ENCODE assay signal across 19 cellular contexts in the genomic region with DNA sequence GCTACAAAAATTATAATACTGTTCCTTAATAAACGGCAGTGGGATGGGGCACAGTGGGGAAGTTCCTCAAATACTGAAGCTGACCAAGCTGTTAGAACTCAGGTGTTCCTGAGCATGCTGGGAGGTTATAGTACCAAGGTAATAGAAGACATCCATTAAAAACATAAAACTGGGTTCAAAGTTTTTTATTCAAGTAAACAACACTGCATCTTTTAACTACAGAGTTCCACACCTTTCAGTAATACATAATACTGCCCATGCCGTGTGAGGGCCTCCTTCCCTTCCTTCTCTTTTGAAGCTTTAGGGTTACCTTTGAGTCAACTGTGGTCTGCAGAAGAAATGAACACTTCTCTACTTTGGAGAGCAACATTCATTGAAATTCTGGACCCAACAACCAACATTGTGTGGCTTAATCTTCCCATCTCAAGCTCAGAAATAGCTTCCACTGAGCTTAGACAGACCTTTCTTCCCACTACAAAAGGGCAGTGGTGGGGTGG. TPM values are rescaled to one million over a fixed set of nuclear protein-coding genes. Genes with fewer than 3 reads are reported as not detected.
DNase-seq lines count a peak whose midpoint lies in the region; ATAC-seq and TF ChIP-seq lines count a peak whose summit lies in the region.
"Had no signal": no experiment of that assay in that cellular context is flagged by ENCODE, and none has a peak within 500 bp of the region (broad histone marks: within the 10 kb centered on the region; RNA-seq: fewer than 3 reads in every experiment).

No MANE protein-coding gene starts in this region.

- H3K4me3 ChIP-seq in SU-DHL-6 (ENCODE audit: insufficient read depth, low read length, poor library complexity, severe bottlenecking), result no peak overlapping the region
- H3K4me3 ChIP-seq: dorsolateral prefrontal cortex, GM12878, lung, upper lobe of right lung had no signal

- H3F3A ChIP-seq in SU-DHL-6 (ENCODE audit: insufficient read depth), result peaks cover 6% of the 10 kb centered on the region; the same call in 1 of the 2 replicates

- H3K27ac ChIP-seq in SU-DHL-6 (ENCODE audit: low read depth, low read length), result peak overlapping the region; percentile 25
- H3K27ac ChIP-seq: upper lobe of right lung had no signal

- no peaks in the 10 kb centered on the region for H3K27me3 ChIP-seq in SU-DHL-6 (ENCODE audit: low read length)
- H3K27me3 ChIP-seq: BE2C, dorsolateral prefrontal cortex, upper lobe of right lung had no signal

- no peak overlapping the region for H3K4me3 Mint-ChIP-seq in activated naive CD4-positive, alpha-beta T cell treated with anti-CD3 and anti-CD28 coated beads, Interleukin-2, amount 10 ng/mL, durations not matched to agents 7 days and 5 days
- H3K4me3 Mint-ChIP-seq in activated naive CD8-positive, alpha-beta T cell treated with anti-CD3 and anti-CD28 coated beads, Interleukin-2, amount 10 ng/mL, durations not matched to agents 7 days and 5 days, result peak overlapping the region; percentile 47
- peak overlapping the region; percentile 47 to 61 for H3K4me3 Mint-ChIP-seq in stimulated activated naive CD8-positive, alpha-beta T cell treated with anti-CD3 and anti-CD28 coated beads, Interleukin-15, amount 100 ng/mL, for 72 hours
- H3K4me3 Mint-ChIP-seq in activated CD4-positive, alpha-beta T cell treated with anti-CD3 and anti-CD28 coated beads, Interleukin-2, amount 10 ng/mL, durations not matched to agents 7 days and 5 days, result no peak overlapping the region

- ATAC-seq in activated naive CD8-positive, alpha-beta T cell treated with anti-CD3 and anti-CD28 coated beads, Interleukin-2, amount 10 ng/mL, durations not matched to agents 7 days and 5 days (ENCODE audit: low read depth), result peak; percentile 40
- ATAC-seq in stimulated activated naive CD8-positive, alpha-beta T cell treated with anti-CD3 and anti-CD28 coated beads, Interleukin-15, amount 100 ng/mL, for 72 hours, result peak; percentile 65
- ATAC-seq: GM12878, upper lobe of right lung had no signal

- H3K9me3 Mint-ChIP-seq in activated naive CD4-positive, alpha-beta T cell treated with anti-CD3 and anti-CD28 coated beads, Interleukin-2, amount 10 ng/mL, durations not matched to agents 7 days and 5 days, result no peaks in the 10 kb centered on the region
- no peaks in the 10 kb centered on the region for H3K9me3 Mint-ChIP-seq in activated naive CD8-positive, alpha-beta T cell treated with anti-CD3 and anti-CD28 coated beads, Interleukin-2, amount 10 ng/mL, durations not matched to agents 7 days and 5 days
- H3K9me3 Mint-ChIP-seq in stimulated activated naive CD8-positive, alpha-beta T cell treated with anti-CD3 and anti-CD28 coated beads, Interleukin-15, amount 100 ng/mL, for 72 hours, result peaks cover 0 to 5% of the 10 kb centered on the region in 2 donors
- peaks cover 9% of the 10 kb centered on the region for H3K9me3 Mint-ChIP-seq in activated CD4-positive, alpha-beta T cell treated with anti-CD3 and anti-CD28 coated beads, Interleukin-2, amount 10 ng/mL, durations not matched to agents 7 days and 5 days

- H3K79me2 ChIP-seq in SU-DHL-6 (ENCODE audit: insufficient read depth, low read length), result peaks cover 99% of the 10 kb centered on the region

- POLR2A ChIA-PET in activated naive CD8-positive, alpha-beta T cell treated with anti-CD3 and anti-CD28 coated beads, Interleukin-2, amount 10 ng/mL, durations not matched to agents 7 days and 5 days (lab: Charles Lee), result interaction anchor here (0.6 to 4.9 kb wide), 6 partner anchors 19 to 600 kb away, joined by 3 to 30 read pairs (median 8); partner anchors contain the start of gene SERINC5
- POLR2A ChIA-PET in activated CD4-positive, alpha-beta T cell treated with anti-CD3 and anti-CD28 coated beads, Interleukin-2, amount 10 ng/mL, durations not matched to agents 7 days and 5 days (lab: Charles Lee), result no interaction called here

- no peak overlapping the region; the same call in 1 of the 2 replicates for H3K9ac ChIP-seq in SU-DHL-6 (ENCODE audit: low read length)

- H3K4me1 Mint-ChIP-seq in activated naive CD4-positive, alpha-beta T cell treated with anti-CD3 and anti-CD28 coated beads, Interleukin-2, amount 10 ng/mL, durations not matched to agents 7 days and 5 days, result peaks cover 91% of the 10 kb centered on the region
- H3K4me1 Mint-ChIP-seq in activated naive CD8-positive, alpha-beta T cell treated with anti-CD3 and anti-CD28 coated beads, Interleukin-2, amount 10 ng/mL, durations not matched to agents 7 days and 5 days, result peaks cover 74% of the 10 kb centered on the region
- peaks cover 100% of the 10 kb centered on the region for H3K4me1 Mint-ChIP-seq in stimulated activated naive CD8-positive, alpha-beta T cell treated with anti-CD3 and anti-CD28 coated beads, Interleukin-15, amount 100 ng/mL, for 72 hours
- peaks cover 77% of the 10 kb centered on the region for H3K4me1 Mint-ChIP-seq in activated CD4-positive, alpha-beta T cell treated with anti-CD3 and anti-CD28 coated beads, Interleukin-2, amount 10 ng/mL, durations not matched to agents 7 days and 5 days

- peaks cover 9% of the 10 kb centered on the region; the same call in 1 of the 2 replicates for H4K20me1 ChIP-seq in SU-DHL-6 (ENCODE audit: low read depth, low read length)

- no peak overlapping the region for H2AFZ ChIP-seq in SU-DHL-6 (ENCODE audit: low read depth, low read length, severe bottlenecking)

- DNase-seq in activated naive CD4-positive, alpha-beta T cell treated with anti-CD3 and anti-CD28 coated beads, Interleukin-2, amount 10 ng/mL, durations not matched to agents 7 days and 5 days, result no peak
- DNase-seq in activated naive CD4-positive, alpha-beta T cell treated with anti-CD3 and anti-CD28 coated beads, Interleukin-2, amount 50 U/mL, for 16 hours, result no peak
- no peak for DNase-seq in activated naive CD8-positive, alpha-beta T cell treated with anti-CD3 and anti-CD28 coated beads, Interleukin-2, amount 10 ng/mL, durations not matched to agents 7 days and 5 days
- no peak for DNase-seq in stimulated activated naive CD8-positive, alpha-beta T cell treated with anti-CD3 and anti-CD28 coated beads, Interleukin-15, amount 100 ng/mL, for 72 hours
- DNase-seq in DMS53 (lab: John Stamatoyannopoulos, UW) (no peak), activated gamma-delta T cell treated with Interleukin-2 at 50 U/mL for 16 hours (no peak)
- no peak for DNase-seq in activated CD4-positive, alpha-beta T cell treated with anti-CD3 and anti-CD28 coated beads, Interleukin-2, amount 10 ng/mL, durations not matched to agents 7 days and 5 days
- DNase-seq: BE2C, cerebellar nuclear complex, dorsolateral prefrontal cortex, H7, NCI-H1048, NCI-H1694 treated with DMSO at 0.1 percent for 48 hours, NCI-H2171 treated with DMSO at 0.1 percent for 48 hours, NCI-H526, upper lobe of right lung had no signal

- no peaks in the 10 kb centered on the region for H3K9me2 ChIP-seq in SU-DHL-6 (replicated peaks; ENCODE audit: insufficient read depth, low read length)

- TF ChIP-seq CTCF in SU-DHL-6 (IDR thresholded peaks at IDR 0.05; ENCODE audit: insufficient read depth, low read length, poor library complexity, severe bottlenecking), result no peak

- peaks cover 72% of the 10 kb centered on the region for H3K36me3 Mint-ChIP-seq in activated naive CD4-positive, alpha-beta T cell treated with anti-CD3 and anti-CD28 coated beads, Interleukin-2, amount 10 ng/mL, durations not matched to agents 7 days and 5 days
- H3K36me3 Mint-ChIP-seq in activated naive CD8-positive, alpha-beta T cell treated with anti-CD3 and anti-CD28 coated beads, Interleukin-2, amount 10 ng/mL, durations not matched to agents 7 days and 5 days, result peaks cover 42% of the 10 kb centered on the region
- H3K36me3 Mint-ChIP-seq in activated CD4-positive, alpha-beta T cell treated with anti-CD3 and anti-CD28 coated beads, Interleukin-2, amount 10 ng/mL, durations not matched to agents 7 days and 5 days (ENCODE audit: low read depth), result peaks cover 67% of the 10 kb centered on the region

- H3K4me2 ChIP-seq in SU-DHL-6 (ENCODE audit: low read depth, low read length, poor library complexity, severe bottlenecking), result peak overlapping the region; percentile 13

- H3K36me3 ChIP-seq in SU-DHL-6 (ENCODE audit: low read length), result peaks cover 21% of the 10 kb centered on the region; the same call in 1 of the 2 replicates
- H3K36me3 ChIP-seq: BE2C, upper lobe of right lung had no signal

- CTCF ChIA-PET in activated naive CD4-positive, alpha-beta T cell treated with anti-CD3 and anti-CD28 coated beads, Interleukin-2, amount 10 ng/mL, durations not matched to agents 7 days and 5 days (lab: Charles Lee), result interaction anchor here (0.6 to 2.0 kb wide), 6 partner anchors 9 to 577 kb away, joined by 3 to 8 read pairs (median 4); no protein-coding TSS in a partner anchor
- CTCF ChIA-PET in activated CD4-positive, alpha-beta T cell treated with anti-CD3 and anti-CD28 coated beads, Interleukin-2, amount 10 ng/mL, durations not matched to agents 7 days and 5 days (lab: Charles Lee), result interaction anchor here (1.1 to 1.8 kb wide), 3 partner anchors 9 to 20 kb away, joined by 3 to 5 read pairs (median 4); no protein-coding TSS in a partner anchor

- H3K27ac Mint-ChIP-seq in activated naive CD4-positive, alpha-beta T cell treated with anti-CD3 and anti-CD28 coated beads, Interleukin-2, amount 10 ng/mL, durations not matched to agents 7 days and 5 days, result peak overlapping the region; percentile 11
- H3K27ac Mint-ChIP-seq in activated naive CD8-positive, alpha-beta T cell treated with anti-CD3 and anti-CD28 coated beads, Interleukin-2, amount 10 ng/mL, durations not matched to agents 7 days and 5 days, result peak overlapping the region; percentile 56
- H3K27ac Mint-ChIP-seq in stimulated activated naive CD8-positive, alpha-beta T cell treated with anti-CD3 and anti-CD28 coated beads, Interleukin-15, amount 100 ng/mL, for 72 hours, result peak overlapping the region in 1 of 2 donors; percentile 79
- H3K27ac Mint-ChIP-seq in activated CD4-positive, alpha-beta T cell treated with anti-CD3 and anti-CD28 coated beads, Interleukin-2, amount 10 ng/mL, durations not matched to agents 7 days and 5 days, result no peak overlapping the region

- H3K9me3 ChIP-seq in SU-DHL-6 (ENCODE audit: insufficient read depth, low read length), result no peaks in the 10 kb centered on the region
- H3K9me3 ChIP-seq: BE2C, upper lobe of right lung had no signal

- no peaks in the 10 kb centered on the region for H3K27me3 Mint-ChIP-seq in activated naive CD4-positive, alpha-beta T cell treated with anti-CD3 and anti-CD28 coated beads, Interleukin-2, amount 10 ng/mL, durations not matched to agents 7 days and 5 days
- no peaks in the 10 kb centered on the region for H3K27me3 Mint-ChIP-seq in activated naive CD8-positive, alpha-beta T cell treated with anti-CD3 and anti-CD28 coated beads, Interleukin-2, amount 10 ng/mL, durations not matched to agents 7 days and 5 days
- H3K27me3 Mint-ChIP-seq in stimulated activated naive CD8-positive, alpha-beta T cell treated with anti-CD3 and anti-CD28 coated beads, Interleukin-15, amount 100 ng/mL, for 72 hours, result no peaks in the 10 kb centered on the region
- H3K27me3 Mint-ChIP-seq in activated CD4-positive, alpha-beta T cell treated with anti-CD3 and anti-CD28 coated beads, Interleukin-2, amount 10 ng/mL, durations not matched to agents 7 days and 5 days, result no peaks in the 10 kb centered on the region

RNA-seq across cellular contexts. Expression of gene SERINC5, which starts 43.6 kb away (rescaled TPM):
- 10 to 100 TPM; 70.2 to 78.3 TPM for total RNA-seq in activated naive CD8-positive, alpha-beta T cell treated with anti-CD3 and anti-CD28 coated beads, Interleukin-2, amount 10 ng/mL, durations not matched to agents 7 days and 5 days
- 10 to 100 TPM; 85.7 to 88.8 TPM for total RNA-seq in activated CD4-positive, alpha-beta T cell treated with anti-CD3 and anti-CD28 coated beads, Interleukin-2, amount 10 ng/mL, durations not matched to agents 7 days and 5 days

Comparison
In these comparisons a context has a peak if more than half of its experiments do, and no peak if none do; other contexts are left out.
1. H3K4me3 Mint-ChIP-seq: peak in activated naive CD8-positive, alpha-beta T cell treated with anti-CD3 and anti-CD28 coated beads, Interleukin-2, amount 10 ng/mL, durations not matched to agents 7 days and 5 days (single experiment) and stimulated activated naive CD8-positive, alpha-beta T cell treated with anti-CD3 and anti-CD28 coated beads, Interleukin-15, amount 100 ng/mL, for 72 hours (2 of 2); none in activated naive CD4-positive, alpha-beta T cell treated with anti-CD3 and anti-CD28 coated beads, Interleukin-2, amount 10 ng/mL, durations not matched to agents 7 days and 5 days (single experiment) and activated CD4-positive, alpha-beta T cell treated with anti-CD3 and anti-CD28 coated beads, Interleukin-2, amount 10 ng/mL, durations not matched to agents 7 days and 5 days (single experiment).